13 cellular contexts compared by ENCODE assay signal in the genomic region with DNA sequence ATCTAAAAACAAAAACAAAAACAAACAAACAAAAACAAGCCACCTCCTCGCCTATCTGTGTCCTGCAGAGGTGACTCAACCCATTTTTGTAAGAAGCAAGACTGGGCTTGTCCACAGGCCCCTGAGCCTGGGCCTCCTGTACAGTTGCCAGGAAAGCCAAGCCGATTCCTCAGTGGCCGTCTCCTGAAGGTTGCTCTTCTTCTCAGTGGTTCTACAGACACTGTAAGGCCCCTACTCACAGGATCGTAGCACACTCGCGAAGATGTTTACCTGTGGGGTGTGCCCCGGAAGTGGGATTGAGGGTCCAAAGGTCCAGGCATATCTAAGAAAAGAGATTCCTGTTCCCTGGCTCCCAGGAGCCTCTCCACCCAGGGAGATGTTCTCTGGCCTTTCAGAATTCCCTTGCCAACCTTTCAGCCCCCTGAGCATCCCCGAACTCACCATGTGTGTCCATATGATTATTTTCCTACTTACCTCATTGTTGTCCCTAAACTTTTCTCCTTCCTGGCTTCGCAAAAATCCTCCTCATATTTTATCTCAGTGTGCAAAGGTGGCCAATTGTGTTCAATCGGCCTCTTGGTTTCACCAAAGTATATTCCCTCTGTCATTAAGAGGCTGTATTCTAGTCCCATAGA. TPM values are rescaled to one million over a fixed set of nuclear protein-coding genes. Genes with fewer than 3 reads are reported as not detected.
DNase-seq lines count a peak whose midpoint lies in the region; ATAC-seq and TF ChIP-seq lines count a peak whose summit lies in the region.
"Had no signal": no experiment of that assay in that cellular context is flagged by ENCODE, and none has a peak within 500 bp of the region (broad histone marks: within the 10 kb centered on the region; RNA-seq: fewer than 3 reads in every experiment).

No MANE protein-coding gene starts in this region.

- H3K9me3 ChIP-seq in Peyer's patch: no peaks in the 10 kb centered on the region
- H3K9me3 ChIP-seq: pancreas, upper lobe of left lung had no signal

- TF ChIP-seq CTCF in Peyer's patch (IDR thresholded peaks at IDR 0.05) (no peak), coronary artery (IDR thresholded peaks at IDR 0.05) (no peak)

- H3K27me3 Mint-ChIP-seq in activated CD4-positive, alpha-beta memory T cell treated with anti-CD3 and anti-CD28 coated beads for 36 hours: peaks cover 37% of the 10 kb centered on the region
- H3K27me3 Mint-ChIP-seq in activated CD4-positive, alpha-beta memory T cell treated with anti-CD3 and anti-CD28 coated beads, Interleukin-2, amount 10 ng/mL, durations not matched to agents 7 days and 5 days: peaks cover 21% of the 10 kb centered on the region

- no peaks in the 10 kb centered on the region for H3K36me3 ChIP-seq in Peyer's patch
- H3K36me3 ChIP-seq: pancreas, upper lobe of left lung had no signal

- DNase-seq in activated CD4-positive, alpha-beta memory T cell treated with anti-CD3 and anti-CD28 coated beads for 36 hours: no peak
- no peak for DNase-seq in activated CD4-positive, alpha-beta memory T cell treated with anti-CD3 and anti-CD28 coated beads, Interleukin-2, amount 10 ng/mL, durations not matched to agents 7 days and 5 days
- DNase-seq in Peyer's patch (peak in 2 of 3 donors; percentile 79 to 82), coronary artery (ENCODE audit: low spot score) (no peak), SIG-M5 treated with dmso at 0.1 percent for 504 hours (lab: John Stamatoyannopoulos, UW; ENCODE audit: unreplicated experiment) (no peak)
- DNase-seq in stimulated activated effector memory CD8-positive, alpha-beta T cell treated with anti-CD3 and anti-CD28 coated beads, Interleukin-12 subunit alpha, Interleukin-12 subunit beta, amount 100 ng/mL, for 72 hours (ENCODE audit: low spot score in 2 of 2): no peak

- H3K27ac Mint-ChIP-seq in activated CD4-positive, alpha-beta memory T cell treated with anti-CD3 and anti-CD28 coated beads for 36 hours: peak overlapping the region; percentile 9
- H3K27ac Mint-ChIP-seq in activated CD4-positive, alpha-beta memory T cell treated with anti-CD3 and anti-CD28 coated beads, Interleukin-2, amount 10 ng/mL, durations not matched to agents 7 days and 5 days: no peak overlapping the region
- peak overlapping the region; percentile 75 for H3K27ac Mint-ChIP-seq in stimulated activated effector memory CD8-positive, alpha-beta T cell treated with anti-CD3 and anti-CD28 coated beads, Interleukin-12 subunit alpha, Interleukin-12 subunit beta, amount 100 ng/mL, for 72 hours
- H3K27ac Mint-ChIP-seq: activated naive CD8-positive, alpha-beta T cell treated with anti-CD3 and anti-CD28 coated beads, Interleukin-2, amount 10 ng/mL, durations not matched to agents 7 days and 5 days had no signal

- POLR2A ChIA-PET in activated CD4-positive, alpha-beta memory T cell treated with anti-CD3 and anti-CD28 coated beads for 36 hours (lab: Charles Lee): interaction anchor here (0.6 to 0.9 kb wide), 2 partner anchors 13 to 20 kb away, joined by 3 to 5 read pairs; no protein-coding TSS in a partner anchor
- POLR2A ChIA-PET in activated CD4-positive, alpha-beta memory T cell treated with anti-CD3 and anti-CD28 coated beads, Interleukin-2, amount 10 ng/mL, durations not matched to agents 7 days and 5 days (lab: Charles Lee): interaction anchor here (0.6 kb wide), 1 partner anchor 65 kb away, joined by 3 read pairs; no protein-coding TSS in a partner anchor

- H3K36me3 Mint-ChIP-seq in activated CD4-positive, alpha-beta memory T cell treated with anti-CD3 and anti-CD28 coated beads for 36 hours: peaks cover 2% of the 10 kb centered on the region
- H3K36me3 Mint-ChIP-seq in activated CD4-positive, alpha-beta memory T cell treated with anti-CD3 and anti-CD28 coated beads, Interleukin-2, amount 10 ng/mL, durations not matched to agents 7 days and 5 days (ENCODE audit: low read depth): peaks cover 7% of the 10 kb centered on the region
- peaks cover 5% of the 10 kb centered on the region for H3K36me3 Mint-ChIP-seq in stimulated activated effector memory CD8-positive, alpha-beta T cell treated with anti-CD3 and anti-CD28 coated beads, Interleukin-12 subunit alpha, Interleukin-12 subunit beta, amount 100 ng/mL, for 72 hours
- H3K36me3 Mint-ChIP-seq: activated naive CD8-positive, alpha-beta T cell treated with anti-CD3 and anti-CD28 coated beads, Interleukin-2, amount 10 ng/mL, durations not matched to agents 7 days and 5 days had no signal

- peaks cover 2 to 29% (median 4%) of the 10 kb centered on the region in 4 donors for H3K4me1 ChIP-seq in Peyer's patch

- H3K4me3 ChIP-seq in Peyer's patch: peak overlapping the region in 2 of 4 donors; percentile 15 to 20
- no peak overlapping the region for H3K4me3 ChIP-seq in coronary artery
- H3K4me3 ChIP-seq: pancreas, skin epidermis, upper lobe of left lung had no signal

- ATAC-seq in esophagus mucosa (peak; percentile 51), GM18858 (IDR thresholded peaks at IDR 0.05; ENCODE audit: unreplicated experiment) (no peak)
- ATAC-seq in stimulated activated effector memory CD8-positive, alpha-beta T cell treated with anti-CD3 and anti-CD28 coated beads, Interleukin-12 subunit alpha, Interleukin-12 subunit beta, amount 100 ng/mL, for 72 hours: peak; percentile 17

- peak in 1 of 2 donors; percentile 65 for TF ChIP-seq POLR2A in Peyer's patch (IDR thresholded peaks at IDR 0.05)

- H3K27ac ChIP-seq in Peyer's patch: peak overlapping the region in 3 of 4 donors; percentile 38 to 89 (median 82)
- H3K27ac ChIP-seq in coronary artery: no peak overlapping the region
- H3K27ac ChIP-seq: pancreas, skin epidermis, upper lobe of left lung had no signal

- peaks cover 18% of the 10 kb centered on the region for H3K4me1 Mint-ChIP-seq in activated CD4-positive, alpha-beta memory T cell treated with anti-CD3 and anti-CD28 coated beads for 36 hours (ENCODE audit: low read depth)
- H3K4me1 Mint-ChIP-seq in activated CD4-positive, alpha-beta memory T cell treated with anti-CD3 and anti-CD28 coated beads, Interleukin-2, amount 10 ng/mL, durations not matched to agents 7 days and 5 days: peaks cover 40% of the 10 kb centered on the region
- peaks cover 14% of the 10 kb centered on the region for H3K4me1 Mint-ChIP-seq in stimulated activated effector memory CD8-positive, alpha-beta T cell treated with anti-CD3 and anti-CD28 coated beads, Interleukin-12 subunit alpha, Interleukin-12 subunit beta, amount 100 ng/mL, for 72 hours

- no peaks in the 10 kb centered on the region for H3K9me3 Mint-ChIP-seq in activated CD4-positive, alpha-beta memory T cell treated with anti-CD3 and anti-CD28 coated beads for 36 hours
- peaks cover 9% of the 10 kb centered on the region for H3K9me3 Mint-ChIP-seq in activated CD4-positive, alpha-beta memory T cell treated with anti-CD3 and anti-CD28 coated beads, Interleukin-2, amount 10 ng/mL, durations not matched to agents 7 days and 5 days
- H3K9me3 Mint-ChIP-seq in stimulated activated effector memory CD8-positive, alpha-beta T cell treated with anti-CD3 and anti-CD28 coated beads, Interleukin-12 subunit alpha, Interleukin-12 subunit beta, amount 100 ng/mL, for 72 hours: no peaks in the 10 kb centered on the region

- no peaks in the 10 kb centered on the region for H3K27me3 ChIP-seq in Peyer's patch
- H3K27me3 ChIP-seq: pancreas had no signal

- no peak overlapping the region for H3K4me3 Mint-ChIP-seq in activated CD4-positive, alpha-beta memory T cell treated with anti-CD3 and anti-CD28 coated beads for 36 hours
- H3K4me3 Mint-ChIP-seq in activated CD4-positive, alpha-beta memory T cell treated with anti-CD3 and anti-CD28 coated beads, Interleukin-2, amount 10 ng/mL, durations not matched to agents 7 days and 5 days: no peak overlapping the region
- H3K4me3 Mint-ChIP-seq in stimulated activated effector memory CD8-positive, alpha-beta T cell treated with anti-CD3 and anti-CD28 coated beads, Interleukin-12 subunit alpha, Interleukin-12 subunit beta, amount 100 ng/mL, for 72 hours: no peak overlapping the region
- H3K4me3 Mint-ChIP-seq: activated naive CD8-positive, alpha-beta T cell treated with anti-CD3 and anti-CD28 coated beads, Interleukin-2, amount 10 ng/mL, durations not matched to agents 7 days and 5 days; CD4-positive, alpha-beta memory T cell had no signal

- CTCF ChIA-PET in activated CD4-positive, alpha-beta memory T cell treated with anti-CD3 and anti-CD28 coated beads for 36 hours (lab: Charles Lee): interaction anchor here (0.6 to 2.9 kb wide), 24 partner anchors 9 to 494 kb away, joined by 3 to 31 read pairs (median 4); a partner anchor contains a TSS
- CTCF ChIA-PET in activated CD4-positive, alpha-beta memory T cell treated with anti-CD3 and anti-CD28 coated beads, Interleukin-2, amount 10 ng/mL, durations not matched to agents 7 days and 5 days (lab: Charles Lee): interaction anchor here (0.6 to 2.6 kb wide), 20 partner anchors 10 to 273 kb away, joined by 3 to 20 read pairs (median 4); a partner anchor contains a TSS

- intact Hi-C loops in activated CD4-positive, alpha-beta memory T cell treated with anti-CD3 and anti-CD28 coated beads for 36 hours (cut with micrococcal nuclease): loop anchor here (1.0 kb wide), 2 partner anchors 24 to 62 kb away; no protein-coding TSS in a partner anchor

RNA-seq across cellular contexts. Expression of a gene that starts 7.5 kb away (rescaled TPM):
- 1 to 10 TPM; 1.6 to 3.0 TPM for total RNA-seq in activated CD4-positive, alpha-beta memory T cell treated with anti-CD3 and anti-CD28 coated beads for 36 hours
- 1 to 10 TPM; 6.1 to 6.3 TPM for total RNA-seq in activated CD4-positive, alpha-beta memory T cell treated with anti-CD3 and anti-CD28 coated beads, Interleukin-2, amount 10 ng/mL, durations not matched to agents 7 days and 5 days
- 100 to 1,000 TPM in 3 of 4 donors, 10 to 100 TPM in 1; 28.9 to 227 (median 161) TPM for total RNA-seq in Peyer's patch
- 1.1 TPM for total RNA-seq in esophagus mucosa

RNA-seq across cellular contexts. Expression of a gene that starts 18.3 kb away (rescaled TPM):
- 10 to 100 TPM; 32.5 to 32.7 TPM for total RNA-seq in activated CD4-positive, alpha-beta memory T cell treated with anti-CD3 and anti-CD28 coated beads for 36 hours
- 10 to 100 TPM; 32.9 to 33.5 TPM for total RNA-seq in activated CD4-positive, alpha-beta memory T cell treated with anti-CD3 and anti-CD28 coated beads, Interleukin-2, amount 10 ng/mL, durations not matched to agents 7 days and 5 days
- total RNA-seq in Peyer's patch: 1,000 to 10,000 TPM in 3 of 4 donors, 100 to 1,000 TPM in 1; 113 to 4,512 (median 3,000) TPM
- 151 TPM for total RNA-seq in esophagus mucosa

RNA-seq across cellular contexts. Expression of a gene that starts 19.4 kb away (rescaled TPM):
- 100 to 1,000 TPM; 195 to 204 TPM for total RNA-seq in activated CD4-positive, alpha-beta memory T cell treated with anti-CD3 and anti-CD28 coated beads for 36 hours
- total RNA-seq in activated CD4-positive, alpha-beta memory T cell treated with anti-CD3 and anti-CD28 coated beads, Interleukin-2, amount 10 ng/mL, durations not matched to agents 7 days and 5 days: 100 to 1,000 TPM; 116 to 121 TPM
- total RNA-seq in Peyer's patch (10 to 100 TPM; 28.1 to 72.7 (median 55.2) TPM), esophagus mucosa (125 TPM)

RNA-seq across cellular contexts. Expression of a gene that starts 28.2 kb away (rescaled TPM):
- total RNA-seq in activated CD4-positive, alpha-beta memory T cell treated with anti-CD3 and anti-CD28 coated beads for 36 hours: under 1 TPM; 0.48 to 0.65 TPM
- total RNA-seq in activated CD4-positive, alpha-beta memory T cell treated with anti-CD3 and anti-CD28 coated beads, Interleukin-2, amount 10 ng/mL, durations not matched to agents 7 days and 5 days: 1 to 10 TPM; 1.0 to 1.3 TPM
- total RNA-seq in Peyer's patch (1 to 10 TPM in 3 of 4 donors, under 1 TPM in 1; 0.53 to 4.1 (median 2.8) TPM), esophagus mucosa (59.1 TPM)

RNA-seq across cellular contexts. Expression of a gene that starts 34.8 kb away (rescaled TPM):
- total RNA-seq in activated CD4-positive, alpha-beta memory T cell treated with anti-CD3 and anti-CD28 coated beads for 36 hours: 10 to 100 TPM; 25.0 to 25.9 TPM
- 10 to 100 TPM; 37.8 to 39.3 TPM for total RNA-seq in activated CD4-positive, alpha-beta memory T cell treated with anti-CD3 and anti-CD28 coated beads, Interleukin-2, amount 10 ng/mL, durations not matched to agents 7 days and 5 days
- total RNA-seq in Peyer's patch (10 to 100 TPM; 13.7 to 26.5 (median 17.9) TPM), esophagus mucosa (6.0 TPM)

Comparison
In these comparisons a context has a peak if more than half of its experiments do, and no peak if none do; other contexts are left out.
1. DNase-seq: peak in Peyer's patch (2 of 3); none in activated CD4-positive, alpha-beta memory T cell treated with anti-CD3 and anti-CD28 coated beads for 36 hours (single experiment), activated CD4-positive, alpha-beta memory T cell treated with anti-CD3 and anti-CD28 coated beads, Interleukin-2, amount 10 ng/mL, durations not matched to agents 7 days and 5 days (single experiment), stimulated activated effector memory CD8-positive, alpha-beta T cell treated with anti-CD3 and anti-CD28 coated beads, Interleukin-12 subunit alpha, Interleukin-12 subunit beta, amount 100 ng/mL, for 72 hours (0 of 2), coronary artery (single experiment) and SIG-M5 treated with dmso at 0.1 percent for 504 hours (single experiment).
2. H3K27ac ChIP-seq: peak in Peyer's patch (3 of 4); none in coronary artery (0 of 2).
3. RNA of a gene that starts 7.5 kb away (total RNA-seq): 28.9 to 227 TPM in Peyer's patch; 6.1 to 6.3 TPM in activated CD4-positive, alpha-beta memory T cell treated with anti-CD3 and anti-CD28 coated beads, Interleukin-2, amount 10 ng/mL, durations not matched to agents 7 days and 5 days, 1.6 to 3.0 TPM in activated CD4-positive, alpha-beta memory T cell treated with anti-CD3 and anti-CD28 coated beads for 36 hours and 1.1 TPM in esophagus mucosa (single experiment); every median in the first group is over 4 times any median in the second.